In genomic region chr19:48321622-48322591, GRCh38 we compare ENCODE assay signal across 1 cellular context.
TF ChIP-seq lines count a peak whose summit lies in the region.

No MANE protein-coding gene starts in this region.

TF ChIP-seq in K562, 482 proteins besides CTCF, POLR2A, EP300 and RAD21 (continued from another document and continues in another):
- TF ChIP-seq IRF9 (tag; IDR thresholded peaks at IDR 0.05): no peak
- peak; percentile 75 for TF ChIP-seq MBD2 (IDR thresholded peaks at IDR 0.05; ENCODE audit: borderline replicate concordance, low read depth)
- TF ChIP-seq MNT (conservative IDR thresholded peaks at IDR 0.05): peak; percentile 98 to 99
- TF ChIP-seq RB1 (IDR thresholded peaks at IDR 0.05; ENCODE audit: low read depth): peak; percentile 54
- no peak for TF ChIP-seq PURB (CRISPR knock-in tag; IDR thresholded peaks at IDR 0.05; ENCODE audit: low read depth)
- TF ChIP-seq FOXK1 (CRISPR knock-in tag; IDR thresholded peaks at IDR 0.05; ENCODE audit: borderline replicate concordance): no peak
- TF ChIP-seq ZBTB12 (CRISPR knock-in tag; IDR thresholded peaks at IDR 0.05): peak; percentile 51; the same call in 1 of the 2 replicates
- no peak for TF ChIP-seq NFE2L1 (tag; IDR thresholded peaks at IDR 0.05; ENCODE audit: borderline replicate concordance, low read depth)
- TF ChIP-seq HBP1 (CRISPR knock-in tag; IDR thresholded peaks at IDR 0.05): peak; percentile 44; the same call in 1 of the 2 replicates
- no peak for TF ChIP-seq ZBTB49 (CRISPR knock-in tag; IDR thresholded peaks at IDR 0.05; ENCODE audit: borderline replicate concordance)
- TF ChIP-seq TEAD4 (IDR thresholded peaks at IDR 0.05; ENCODE audit: low read length): peak; percentile 81
- no peak for TF ChIP-seq TEAD4 (CRISPR knock-in tag; IDR thresholded peaks at IDR 0.05; ENCODE audit: borderline replicate concordance)
- no peak for TF ChIP-seq TAF15 (IDR thresholded peaks at IDR 0.05; ENCODE audit: low read depth, low read length)
- TF ChIP-seq EP400 (IDR thresholded peaks at IDR 0.05): peak; percentile 72
- peak; percentile 82 for TF ChIP-seq POLR2AphosphoS5 (IDR thresholded peaks at IDR 0.05; ENCODE audit: control insufficient read depth, insufficient read depth, low read depth, low read length)
- TF ChIP-seq ZC3H11A (IDR thresholded peaks at IDR 0.05; ENCODE audit: low read depth, low read length): no peak
- TF ChIP-seq THRAP3 (IDR thresholded peaks at IDR 0.05; ENCODE audit: borderline replicate concordance): no peak
- no peak for TF ChIP-seq RBM39 (optimal IDR thresholded peaks at IDR 0.05; ENCODE audit: low read depth, low read length)
- peak; percentile 94 for TF ChIP-seq POLR2H (tag; IDR thresholded peaks at IDR 0.05; ENCODE audit: low read depth)
- TF ChIP-seq E2F5 (CRISPR knock-in tag; IDR thresholded peaks at IDR 0.05): no peak
- no peak for TF ChIP-seq STAT5B (CRISPR knock-in tag; IDR thresholded peaks at IDR 0.05)
- no peak for TF ChIP-seq TGIF2 (CRISPR knock-in tag; IDR thresholded peaks at IDR 0.05)
- TF ChIP-seq NELFE (IDR thresholded peaks at IDR 0.05; ENCODE audit: insufficient read depth, insufficient read length): no peak
- peak; percentile 89 for TF ChIP-seq ZNF395 (CRISPR knock-in tag; IDR thresholded peaks at IDR 0.05)
- peak; percentile 82 for TF ChIP-seq PML (IDR thresholded peaks at IDR 0.05; ENCODE audit: low read length)
- TF ChIP-seq UBTF (IDR thresholded peaks at IDR 0.05; ENCODE audit: borderline replicate concordance in 1 of 2, low read depth in 2 of 2, low read length in 2 of 2): peak in 1 of 2 experiments; percentile 77; a peak in 1 of 4 replicates
- peak; percentile 98 for TF ChIP-seq KLF13 (tag; IDR thresholded peaks at IDR 0.05; ENCODE audit: borderline replicate concordance, low read depth)
- peak; percentile 95 to 96 for TF ChIP-seq NRF1 (conservative IDR thresholded peaks at IDR 0.05 in 1 of 2, IDR thresholded peaks at IDR 0.05 in 1 of 2)
- no peak for TF ChIP-seq NR2C1 (IDR thresholded peaks at IDR 0.05)
- no peak for TF ChIP-seq NR2C1 (tag; IDR thresholded peaks at IDR 0.05)
- no peak for TF ChIP-seq SAP30 (IDR thresholded peaks at IDR 0.05; ENCODE audit: borderline replicate concordance, insufficient read depth, low read depth, low read length, poor library complexity, severe bottlenecking)
- no peak for TF ChIP-seq BRCA1 (IDR thresholded peaks at IDR 0.05)
- no peak for TF ChIP-seq BRCA1 (CRISPR knock-in tag; IDR thresholded peaks at IDR 0.05)
- no peak for TF ChIP-seq SIN3B (IDR thresholded peaks at IDR 0.05; ENCODE audit: low read depth)
- TF ChIP-seq ZNF589 (CRISPR knock-in tag; IDR thresholded peaks at IDR 0.05; ENCODE audit: low read depth): peak; percentile 77; the same call in 1 of the 2 replicates
- no peak for TF ChIP-seq ZNF280B (CRISPR knock-in tag; IDR thresholded peaks at IDR 0.05)
- no peak for TF ChIP-seq CBX2 (IDR thresholded peaks at IDR 0.05; ENCODE audit: insufficient read depth, low read length, poor library complexity, severe bottlenecking)
- no peak for TF ChIP-seq CUX1 (CRISPR knock-in tag; IDR thresholded peaks at IDR 0.05)
- no peak; the same call in 1 of the 2 replicates for TF ChIP-seq ZNF134 (CRISPR knock-in tag; conservative IDR thresholded peaks at IDR 0.05)
- TF ChIP-seq CHD2 (IDR thresholded peaks at IDR 0.05; ENCODE audit: low read depth, low read length): no peak
- TF ChIP-seq ZNF133 (CRISPR knock-in tag; IDR thresholded peaks at IDR 0.05): no peak
- TF ChIP-seq ZNF282 (CRISPR knock-in tag; IDR thresholded peaks at IDR 0.05): no peak
- TF ChIP-seq RHOXF2B (CRISPR knock-in tag; conservative IDR thresholded peaks at IDR 0.05): 0 out of 2 replicates have a peak, but pooled peaks have one; percentile 15
- TF ChIP-seq MEIS2 (IDR thresholded peaks at IDR 0.05; ENCODE audit: partially characterized antibody): peak; percentile 65
- TF ChIP-seq KHSRP (IDR thresholded peaks at IDR 0.05): no peak
- peak; percentile 86 for TF ChIP-seq HNRNPLL (IDR thresholded peaks at IDR 0.05; ENCODE audit: low read depth, low read length, poor library complexity, severe bottlenecking)
